Comparison of ENCODE assay signal across 23 cellular contexts in genomic region chr10:118501171-118501570, GRCh38.
DNase-seq lines count a peak whose midpoint lies in the region; ATAC-seq, FAIRE-seq and TF ChIP-seq lines count a peak whose summit lies in the region.
"Had no signal": no experiment of that assay in that cellular context is flagged by ENCODE, and none has a peak within 500 bp of the region (broad histone marks: within the 10 kb centered on the region; RNA-seq: fewer than 3 reads in every experiment).

No MANE protein-coding gene starts in this region.

- no peak for FAIRE-seq in bronchial epithelial cell (lab: Jason Lieb, UNC)
- FAIRE-seq: endometrium, frontal cortex, H54 had no signal

- H2AFZ ChIP-seq in ACC112 (ENCODE audit: low read length, unreplicated experiment): no peak overlapping the region
- H2AFZ ChIP-seq: hepatocyte had no signal

- H3K9me3 Mint-ChIP-seq in type B pancreatic cell: no peaks in the 10 kb centered on the region

- H3K4me1 ChIP-seq in ACC112 (ENCODE audit: control insufficient read depth, insufficient read depth, low read length, unreplicated experiment): peaks cover 29% of the 10 kb centered on the region
- H3K4me1 ChIP-seq: tibial artery had no signal

- DNase-seq in HPDE6-E6E7 (ENCODE audit: extremely low spot score) (peak; percentile 31), bronchial epithelial cell (ENCODE audit: low read depth) (peak; percentile 90), iris pigment epithelial cell (ENCODE audit: low read depth) (peak; percentile 12), omental fat pad (ENCODE audit: low spot score) (no peak), NCI-H446 (lab: John Stamatoyannopoulos, UW) (no peak), type B pancreatic cell (ENCODE audit: extremely low spot score, unreplicated experiment) (no peak)
- DNase-seq in NK-92 treated with Interleukin-12 subunit alpha and Interleukin-12 subunit beta, amount 100 ng/mL, for 24 hours (lab: John Stamatoyannopoulos, UW): no peak
- DNase-seq: activated CD4-positive, alpha-beta T cell treated with anti-CD3 and anti-CD28 coated beads, Interleukin-2, amount 50 U/mL, for 48 hours; activated CD4-positive, CD25-positive, alpha-beta regulatory T cell; activated effector memory CD4-positive, alpha-beta T cell treated with anti-CD3 and anti-CD28 coated beads, Interleukin-2, amount 50 U/mL, for 16 hours; C1 segment of cervical spinal cord; Calu3; NCI-H524; stimulated activated CD4-positive, alpha-beta T cell treated with anti-CD3 and anti-CD28 coated beads, Interleukin-4, amount 100 ng/mL, for 1 hour; stimulated activated naive CD4-positive, alpha-beta T cell; T1000; tibial artery had no signal

- peak overlapping the region; percentile 84 for H3K27ac ChIP-seq in ACC112 (ENCODE audit: low read depth, low read length)
- H3K27ac ChIP-seq: hepatocyte, neutrophil, tibial artery had no signal

- H3K27ac Mint-ChIP-seq in type B pancreatic cell: no peak overlapping the region

- peaks cover 3% of the 10 kb centered on the region for H3K36me3 Mint-ChIP-seq in type B pancreatic cell

- H3K4me3 ChIP-seq in ACC112 (ENCODE audit: low read depth, low read length) (no peak overlapping the region), bronchial epithelial cell (ENCODE audit: low read depth, low read length) (no peak overlapping the region)
- H3K4me3 ChIP-seq: hepatocyte, tibial artery had no signal

- H3K27me3 ChIP-seq in ACC112 (ENCODE audit: insufficient read depth, low read length) (peaks cover 9% of the 10 kb centered on the region; the same call in 1 of the 2 replicates), bronchial epithelial cell (ENCODE audit: control insufficient read depth, insufficient read depth, low read length) (no peaks in the 10 kb centered on the region)
- H3K27me3 ChIP-seq: hepatocyte had no signal

- TF ChIP-seq CTCF in bronchial epithelial cell (IDR thresholded peaks at IDR 0.05; ENCODE audit: insufficient read depth, low read length, severe bottlenecking) (no peak), omental fat pad (IDR thresholded peaks at IDR 0.05) (no peak), type B pancreatic cell (conservative IDR thresholded peaks at IDR 0.05) (no peak)

- ATAC-seq in omental fat pad (ENCODE audit: low FRiP score): no peak

- H3K4me1 Mint-ChIP-seq in type B pancreatic cell (ENCODE audit: unreplicated experiment): no peaks in the 10 kb centered on the region

- H3K27me3 Mint-ChIP-seq in type B pancreatic cell: peaks cover 3% of the 10 kb centered on the region

- H3K36me3 ChIP-seq in ACC112 (ENCODE audit: insufficient read depth, low read length) (no peaks in the 10 kb centered on the region), bronchial epithelial cell (ENCODE audit: control insufficient read depth, insufficient read depth, low read length) (no peaks in the 10 kb centered on the region)
- H3K36me3 ChIP-seq: neutrophil, tibial artery had no signal

- no peak overlapping the region for H3K4me3 Mint-ChIP-seq in type B pancreatic cell

- no peaks in the 10 kb centered on the region for H3K79me2 ChIP-seq in ACC112 (ENCODE audit: control insufficient read depth, insufficient read depth, low read length, unreplicated experiment)
- H3K79me2 ChIP-seq: hepatocyte had no signal

Comparison
In these comparisons a context has a peak if more than half of its experiments do, and no peak if none do; other contexts are left out.
1. DNase-seq: peak in HPDE6-E6E7 (single experiment), bronchial epithelial cell (single experiment) and iris pigment epithelial cell (single experiment); none in omental fat pad (single experiment), NCI-H446 (0 of 2), type B pancreatic cell (single experiment) and NK-92 treated with Interleukin-12 subunit alpha and Interleukin-12 subunit beta, amount 100 ng/mL, for 24 hours (single experiment).